In genomic region chr9:130417602-130418001, GRCh38 we compare ENCODE assay signal across 18 cellular contexts. TPM values are rescaled to one million over a fixed set of nuclear protein-coding genes. Genes with fewer than 3 reads are reported as not detected.
A peak's percentile ranks its signal among the peaks of the same experiment; 100 is the strongest.
DNase-seq lines count a peak whose midpoint lies in the region; ATAC-seq, FAIRE-seq and TF ChIP-seq lines count a peak whose summit lies in the region.
"Had no signal": no experiment of that assay in that cellular context is flagged by ENCODE, and none has a peak within 500 bp of the region (broad histone marks: within the 10 kb centered on the region; RNA-seq: fewer than 3 reads in every experiment).

No MANE protein-coding gene starts in this region.

- ATAC-seq in activated naive CD8-positive, alpha-beta T cell treated with anti-CD3 and anti-CD28 coated beads, Interleukin-2, amount 50 U/mL, for 24 hours, result no peak
- ATAC-seq in GM21717 (IDR thresholded peaks at IDR 0.05; ENCODE audit: unreplicated experiment), result no peak
- no peak for ATAC-seq in pancreas
- ATAC-seq: psoas muscle had no signal

- TF ChIP-seq CTCF in AG04449 (IDR thresholded peaks at IDR 0.05; ENCODE audit: insufficient read depth, low read length, missing control alignments) (peak; percentile 8), GM12874 (IDR thresholded peaks at IDR 0.05; ENCODE audit: insufficient read depth, low read depth, low read length) (0 out of 2 replicates have a peak, but pooled peaks have one; percentile 6), OCI-LY1 (IDR thresholded peaks at IDR 0.05; ENCODE audit: low read length) (peak; percentile 38; the same call in 1 of the 2 replicates), epithelial cell of esophagus (IDR thresholded peaks at IDR 0.05; ENCODE audit: insufficient read depth, low read depth, low read length, missing control alignments) (no peak), pancreas (IDR thresholded peaks at IDR 0.05) (no peak)

- no peak overlapping the region for H3K9ac ChIP-seq in OCI-LY1 (ENCODE audit: low read length)

- intact Hi-C loops in pancreas (cut with DNase I), result no loop called here

- peaks cover 2% of the 10 kb centered on the region for H3K27me3 Mint-ChIP-seq in activated naive CD8-positive, alpha-beta T cell treated with anti-CD3 and anti-CD28 coated beads, Interleukin-2, amount 50 U/mL, for 24 hours

- no peak overlapping the region for H3K27ac Mint-ChIP-seq in activated naive CD8-positive, alpha-beta T cell treated with anti-CD3 and anti-CD28 coated beads, Interleukin-2, amount 50 U/mL, for 24 hours
- H3K27ac Mint-ChIP-seq: activated naive CD4-positive, alpha-beta T cell treated with anti-CD3 and anti-CD28 coated beads, Interleukin-2, amount 50 U/mL, for 24 hours; brain had no signal

- no peaks in the 10 kb centered on the region for H3K9me3 ChIP-seq in OCI-LY1 (ENCODE audit: low read length)
- no peaks in the 10 kb centered on the region for H3K9me3 ChIP-seq in pancreas
- H3K9me3 ChIP-seq: Peyer's patch, psoas muscle, uterus had no signal

- no peaks in the 10 kb centered on the region for H3K9me2 ChIP-seq in OCI-LY1 (ENCODE audit: low read depth, low read length)

- H3K4me3 Mint-ChIP-seq in activated naive CD8-positive, alpha-beta T cell treated with anti-CD3 and anti-CD28 coated beads, Interleukin-2, amount 50 U/mL, for 24 hours, result no peak overlapping the region
- H3K4me3 Mint-ChIP-seq: activated naive CD4-positive, alpha-beta T cell treated with anti-CD3 and anti-CD28 coated beads, Interleukin-2, amount 50 U/mL, for 24 hours; brain had no signal

- H3K4me1 Mint-ChIP-seq in activated naive CD8-positive, alpha-beta T cell treated with anti-CD3 and anti-CD28 coated beads, Interleukin-2, amount 50 U/mL, for 24 hours, result no peaks in the 10 kb centered on the region
- H3K4me1 Mint-ChIP-seq: activated naive CD4-positive, alpha-beta T cell treated with anti-CD3 and anti-CD28 coated beads, Interleukin-2, amount 50 U/mL, for 24 hours had no signal

- H3K36me3 ChIP-seq in OCI-LY1 (ENCODE audit: insufficient read depth, low read length), result no peaks in the 10 kb centered on the region
- H3K36me3 ChIP-seq in pancreas, result no peaks in the 10 kb centered on the region
- H3K36me3 ChIP-seq: uterus had no signal

- H3K36me3 Mint-ChIP-seq in activated naive CD8-positive, alpha-beta T cell treated with anti-CD3 and anti-CD28 coated beads, Interleukin-2, amount 50 U/mL, for 24 hours (ENCODE audit: low read depth), result no peaks in the 10 kb centered on the region
- H3K36me3 Mint-ChIP-seq: activated naive CD4-positive, alpha-beta T cell treated with anti-CD3 and anti-CD28 coated beads, Interleukin-2, amount 50 U/mL, for 24 hours; brain had no signal

- no peaks in the 10 kb centered on the region for H3K4me1 ChIP-seq in OCI-LY1 (ENCODE audit: insufficient read depth, low read length, severe bottlenecking)
- H3K4me1 ChIP-seq in pancreas, result no peaks in the 10 kb centered on the region
- H3K4me1 ChIP-seq: psoas muscle, uterus had no signal

- no peak overlapping the region for H3K4me2 ChIP-seq in OCI-LY1 (ENCODE audit: low read length)

- no peaks in the 10 kb centered on the region for H3F3A ChIP-seq in OCI-LY1 (ENCODE audit: insufficient read depth, low read length)

- H3K27ac ChIP-seq in OCI-LY1 (ENCODE audit: low read depth, low read length, poor library complexity, severe bottlenecking), result no peak overlapping the region
- no peak overlapping the region for H3K27ac ChIP-seq in pancreas
- H3K27ac ChIP-seq: Peyer's patch, psoas muscle, uterus had no signal

- H3K9me3 Mint-ChIP-seq in activated naive CD8-positive, alpha-beta T cell treated with anti-CD3 and anti-CD28 coated beads, Interleukin-2, amount 50 U/mL, for 24 hours, result no peaks in the 10 kb centered on the region
- H3K9me3 Mint-ChIP-seq: activated naive CD4-positive, alpha-beta T cell treated with anti-CD3 and anti-CD28 coated beads, Interleukin-2, amount 50 U/mL, for 24 hours had no signal

- no peak overlapping the region for H2AFZ ChIP-seq in OCI-LY1 (ENCODE audit: low read length)

- no peaks in the 10 kb centered on the region for H3K79me2 ChIP-seq in OCI-LY1 (ENCODE audit: insufficient read depth, low read length)

- no peak for FAIRE-seq in pancreas (lab: Jason Lieb, UNC)

- H3K27me3 ChIP-seq in OCI-LY1 (ENCODE audit: insufficient read depth, low read length) (no peaks in the 10 kb centered on the region), pancreas (no peaks in the 10 kb centered on the region)
- H3K27me3 ChIP-seq: Peyer's patch, uterus had no signal

- CTCF ChIA-PET in AG04449 (lab: Yijun Ruan, JAX), result no interaction called here

- 73 to 81% methylated on average over 5 of the region's 5 CpGs for WGBS in pancreas, 2 donors

- POLR2A ChIA-PET in AG04449 (lab: Yijun Ruan, JAX), result no interaction called here

- H3K4me3 ChIP-seq in AG04449 (ENCODE audit: low read depth, low read length), result no peak overlapping the region
- no peak overlapping the region for H3K4me3 ChIP-seq in OCI-LY1 (ENCODE audit: low read depth, low read length, poor library complexity, severe bottlenecking)
- no peak overlapping the region for H3K4me3 ChIP-seq in epithelial cell of esophagus (ENCODE audit: low read length)
- H3K4me3 ChIP-seq in pancreas, result no peak overlapping the region
- H3K4me3 ChIP-seq: Peyer's patch, psoas muscle, uterus had no signal

- no peak for DNase-seq in AG04449 (ENCODE audit: low read depth, low spot score)
- peak; percentile 20 for DNase-seq in epithelial cell of esophagus (ENCODE audit: low read depth)
- DNase-seq in activated naive CD8-positive, alpha-beta T cell treated with anti-CD3 and anti-CD28 coated beads, Interleukin-2, amount 50 U/mL, for 24 hours, result no peak
- DNase-seq in activated naive CD4-positive, alpha-beta T cell (lab: John Stamatoyannopoulos, UW), result no peak
- DNase-seq in pancreas, result no peak
- DNase-seq: activated CD4-positive, CD25-positive, alpha-beta regulatory T cell; activated CD8-positive, alpha-beta memory T cell treated with anti-CD3 and anti-CD28 coated beads, Interleukin-2, amount 50 U/mL, for 4 hours; DMS153; NCI-H1105; T-helper 1 cell; uterus had no signal

- H4K20me1 ChIP-seq in OCI-LY1 (ENCODE audit: insufficient read depth, low read length), result no peaks in the 10 kb centered on the region

RNA-seq across cellular contexts. Expression of gene ASS1, which starts 27.2 kb away (rescaled TPM):
- 10 to 100 TPM; 19.3 to 38.9 (median 23.4) TPM for total RNA-seq in pancreas
- 10 to 100 TPM; 44.4 to 71.4 TPM for polyA plus RNA-seq in pancreas

Comparison
In these comparisons a context has a peak if more than half of its experiments do, and no peak if none do; other contexts are left out.
1. CTCF ChIP-seq: peak in AG04449 (single experiment), GM12874 (single experiment) and OCI-LY1 (single experiment); none in epithelial cell of esophagus (single experiment) and pancreas (0 of 4).